10 cellular contexts compared by ENCODE assay signal in the genomic region with DNA sequence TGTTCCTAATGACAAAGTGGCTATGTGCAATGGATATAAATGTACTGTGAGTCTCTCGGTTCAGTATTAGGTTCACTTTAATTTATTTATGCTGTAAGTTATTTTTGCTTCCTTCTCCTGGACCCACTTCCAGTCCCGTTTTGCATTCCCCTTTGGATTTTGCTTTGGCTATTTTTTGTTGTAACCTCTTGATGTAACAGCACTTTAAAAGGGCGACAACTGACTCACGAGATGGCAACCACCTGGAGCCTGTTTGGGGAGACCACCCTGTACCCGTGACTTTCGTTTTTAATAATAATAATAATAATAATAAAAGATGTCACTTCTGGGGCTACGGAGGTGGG. TPM values are rescaled to one million over a fixed set of nuclear protein-coding genes. Genes with fewer than 3 reads are reported as not detected.
DNase-seq lines count a peak whose midpoint lies in the region; ATAC-seq lines count a peak whose summit lies in the region.
"Had no signal": no experiment of that assay in that cellular context is flagged by ENCODE, and none has a peak within 500 bp of the region (broad histone marks: within the 10 kb centered on the region; RNA-seq: fewer than 3 reads in every experiment).

No MANE protein-coding gene starts in this region.

- no peak overlapping the region for H2AFZ ChIP-seq in Karpas-422 (ENCODE audit: low read length)
- peak overlapping the region; percentile 92 for H2AFZ ChIP-seq in neuronal stem cell (ENCODE audit: low read length)

- no peak overlapping the region for H4K8ac ChIP-seq in neuronal stem cell (ENCODE audit: low read depth, low read length)

- peak overlapping the region; percentile 78 for H3K4me3 ChIP-seq in CD4-positive, CD25-positive, alpha-beta regulatory T cell (ENCODE audit: low read depth, low read length)
- H3K4me3 ChIP-seq in Karpas-422 (ENCODE audit: low read length) (peak overlapping the region; percentile 56), duodenal mucosa (ENCODE audit: low read depth in 1 of 2, low read length in 2 of 2) (peak overlapping the region; percentile 65 to 70), neuronal stem cell (ENCODE audit: low read length in 2 of 2) (peak overlapping the region in 1 of 2 donors; percentile 37), SJCRH30 (no peak overlapping the region)

- no peak overlapping the region for H3K4ac ChIP-seq in neuronal stem cell (ENCODE audit: low read length)

- no peaks in the 10 kb centered on the region for H3K36me3 ChIP-seq in CD4-positive, CD25-positive, alpha-beta regulatory T cell (ENCODE audit: control insufficient read depth, insufficient read depth, low read length)
- H3K36me3 ChIP-seq in Karpas-422 (ENCODE audit: insufficient read depth, low read length), result no peaks in the 10 kb centered on the region
- H3K36me3 ChIP-seq in duodenal mucosa (ENCODE audit: control insufficient read depth in 1 of 2, insufficient read depth in 2 of 2, low read length in 2 of 2), result no peaks in the 10 kb centered on the region
- no peaks in the 10 kb centered on the region for H3K36me3 ChIP-seq in neuronal stem cell (replicated peaks in 1 of 2; ENCODE audit: control insufficient read depth in 2 of 2, insufficient read depth in 2 of 2, low read length in 2 of 2)
- no peaks in the 10 kb centered on the region; the same call in 1 of the 2 replicates for H3K36me3 ChIP-seq in SJCRH30

- H2AK5ac ChIP-seq in neuronal stem cell (ENCODE audit: low read depth, low read length), result no peak overlapping the region

- H3K23ac ChIP-seq in neuronal stem cell (ENCODE audit: low read depth, low read length, poor library complexity), result no peak overlapping the region

- H3K18ac ChIP-seq in neuronal stem cell (ENCODE audit: low read length), result no peak overlapping the region

- no peaks in the 10 kb centered on the region for H3K36me3 Mint-ChIP-seq in CD4-positive, CD25-positive, alpha-beta regulatory T cell

- H3K4me3 Mint-ChIP-seq in CD4-positive, CD25-positive, alpha-beta regulatory T cell, result peak overlapping the region; percentile 78 to 98 (median 88)

- H2BK5ac ChIP-seq in neuronal stem cell (ENCODE audit: low read length), result no peak overlapping the region

- WGBS in neuronal stem cell (ENCODE audit: extremely low coverage in 2 of 2, insufficient read length in 2 of 2, insufficient replicate concordance in 1 of 2), 2 donors, result no CpG with 5 or more reads among the region's 7 CpGs

- peaks cover 0 to 4% (median 0%) of the 10 kb centered on the region in 7 donors for H3K9me3 Mint-ChIP-seq in CD4-positive, CD25-positive, alpha-beta regulatory T cell

- H2BK12ac ChIP-seq in neuronal stem cell (ENCODE audit: low read length), result no peak overlapping the region

- H3K4me1 Mint-ChIP-seq in CD4-positive, CD25-positive, alpha-beta regulatory T cell, result peaks cover 6 to 52% (median 20%) of the 10 kb centered on the region in 4 donors

- H2BK120ac ChIP-seq in neuronal stem cell (ENCODE audit: low read depth, low read length), result no peak overlapping the region

- DNase-seq in CD4-positive, CD25-positive, alpha-beta regulatory T cell, result peak in 1 of 3 donors; percentile 9
- DNase-seq in Karpas-422 (no peak), neuronal stem cell (ENCODE audit: low spot score) (no peak), 8988T (no peak), SJCRH30 (no peak), middle frontal gyrus (ENCODE audit: extremely low spot score, low spot score) (no peak)
- DNase-seq: activated effector memory CD4-positive, alpha-beta T cell treated with Interleukin-2 at 50 U/mL for 16 hours; NCI-H526 had no signal

- H3K4me1 ChIP-seq in CD4-positive, CD25-positive, alpha-beta regulatory T cell (ENCODE audit: control insufficient read depth, insufficient read depth, low read length, poor library complexity, severe bottlenecking), result peaks cover 58% of the 10 kb centered on the region
- H3K4me1 ChIP-seq in Karpas-422 (ENCODE audit: low read length) (peaks cover 50% of the 10 kb centered on the region), duodenal mucosa (ENCODE audit: control insufficient read depth in 1 of 2, insufficient read depth in 2 of 2, low read length in 2 of 2) (peaks cover 32 to 37% of the 10 kb centered on the region in 2 donors), neuronal stem cell (ENCODE audit: control insufficient read depth in 2 of 2, insufficient read depth in 1 of 2, low read depth in 1 of 2, low read length in 2 of 2) (peaks cover 9 to 22% of the 10 kb centered on the region in 2 donors), SJCRH30 (peaks cover 8% of the 10 kb centered on the region; the same call in 1 of the 2 replicates)

- no peak for ATAC-seq in CD4-positive, CD25-positive, alpha-beta regulatory T cell (ENCODE audit: low read depth in 2 of 2)
- no peak for ATAC-seq in GM18870 (IDR thresholded peaks at IDR 0.05; ENCODE audit: unreplicated experiment)

- no peak overlapping the region for H4K91ac ChIP-seq in neuronal stem cell (ENCODE audit: low read depth, low read length, poor library complexity)

- H3K27me3 ChIP-seq in CD4-positive, CD25-positive, alpha-beta regulatory T cell (ENCODE audit: control insufficient read depth, insufficient read depth, low read length), result peaks cover 33% of the 10 kb centered on the region
- H3K27me3 ChIP-seq in Karpas-422 (ENCODE audit: low read length), result no peaks in the 10 kb centered on the region
- peaks cover 54 to 72% of the 10 kb centered on the region in 2 donors for H3K27me3 ChIP-seq in duodenal mucosa (ENCODE audit: control insufficient read depth in 1 of 2, insufficient read depth in 2 of 2, low read length in 2 of 2)
- H3K27me3 ChIP-seq in neuronal stem cell (ENCODE audit: control insufficient read depth in 3 of 3, insufficient read depth in 3 of 3, low read depth in 1 of 3, low read length in 3 of 3), result peaks cover 44 to 92% (median 82%) of the 10 kb centered on the region in 3 experiments
- no peaks in the 10 kb centered on the region for H3K27me3 ChIP-seq in SJCRH30

- no peak overlapping the region for H3K14ac ChIP-seq in neuronal stem cell (ENCODE audit: low read length)

- H3K27ac Mint-ChIP-seq in CD4-positive, CD25-positive, alpha-beta regulatory T cell, result peak overlapping the region in 1 of 3 donors; percentile 3

- no peak overlapping the region for H3K27ac ChIP-seq in CD4-positive, CD25-positive, alpha-beta regulatory T cell (ENCODE audit: insufficient read depth, low read length, poor library complexity, severe bottlenecking)
- no peak overlapping the region for H3K27ac ChIP-seq in Karpas-422 (ENCODE audit: low read length)
- no peak overlapping the region for H3K27ac ChIP-seq in duodenal mucosa (ENCODE audit: low read depth, low read length)
- H3K27ac ChIP-seq in neuronal stem cell (replicated peaks; ENCODE audit: low read length), result no peak overlapping the region
- H3K27ac ChIP-seq in SJCRH30, result no peak overlapping the region

- H4K20me1 ChIP-seq in Karpas-422 (ENCODE audit: insufficient read depth, low read depth, low read length), result no peaks in the 10 kb centered on the region

- H2BK15ac ChIP-seq in neuronal stem cell (ENCODE audit: low read length), result no peak overlapping the region

- H3K9me2 ChIP-seq in Karpas-422 (replicated peaks; ENCODE audit: insufficient read depth, low read length), result no peaks in the 10 kb centered on the region

- H3K9me3 ChIP-seq in CD4-positive, CD25-positive, alpha-beta regulatory T cell (ENCODE audit: control insufficient read depth in 2 of 2, low read length in 2 of 2), result no peaks in the 10 kb centered on the region
- H3K9me3 ChIP-seq in Karpas-422 (ENCODE audit: low read length) (no peaks in the 10 kb centered on the region), duodenal mucosa (ENCODE audit: control insufficient read depth in 1 of 2, low read length in 2 of 2) (no peaks in the 10 kb centered on the region), neuronal stem cell (replicated peaks in 1 of 2; ENCODE audit: control insufficient read depth in 2 of 2, insufficient read depth in 1 of 2, low read depth in 1 of 2, low read length in 2 of 2) (peaks cover 8 to 10% of the 10 kb centered on the region in 2 donors), SJCRH30 (replicated peaks) (0 out of 2 replicates have a peak, but pooled peaks cover 6% of the 10 kb centered on the region)

- H3K27me3 Mint-ChIP-seq in CD4-positive, CD25-positive, alpha-beta regulatory T cell, result peaks cover 85% of the 10 kb centered on the region

- H3K79me1 ChIP-seq in neuronal stem cell (ENCODE audit: low read depth, low read length), result no peaks in the 10 kb centered on the region

- no peaks in the 10 kb centered on the region for H3K79me2 ChIP-seq in Karpas-422 (ENCODE audit: low read length)

- peak overlapping the region; percentile 23; the same call in 1 of the 2 replicates for H3K9ac ChIP-seq in Karpas-422 (ENCODE audit: low read length)
- H3K9ac ChIP-seq in duodenal mucosa (ENCODE audit: low read depth in 1 of 2, low read length in 2 of 2), result peak overlapping the region; percentile 6 to 26
- H3K9ac ChIP-seq in neuronal stem cell (ENCODE audit: low read depth, low read length, poor library complexity), result no peak overlapping the region

- H3K4me2 ChIP-seq in Karpas-422 (ENCODE audit: low read depth, low read length, poor library complexity, severe bottlenecking), result peak overlapping the region; percentile 72
- H3K4me2 ChIP-seq in neuronal stem cell (ENCODE audit: insufficient read depth, low read length, poor library complexity, severe bottlenecking), result peak overlapping the region; percentile 75

RNA-seq across cellular contexts. Expression of gene RNU6-1, which starts 5.6 kb away (rescaled TPM):
- total RNA-seq in CD4-positive, CD25-positive, alpha-beta regulatory T cell, result not detected
- not detected for polyA plus RNA-seq in CD4-positive, CD25-positive, alpha-beta regulatory T cell
- total RNA-seq in Karpas-422 (2014; rRNA removed; shearing (Covaris generic); ENCODE audit: low replicate concordance), result not detected in 2 replicates
- polyA plus RNA-seq in neuronal stem cell (2013, experiment 1 of 2), result not detected
- not detected for polyA plus RNA-seq in neuronal stem cell (2013, experiment 2 of 2)
- not detected in 2 replicates for total RNA-seq in SJCRH30 (2014; rRNA removed; shearing (Covaris generic))

RNA-seq across cellular contexts. Expression of gene SKOR1, which starts 8.9 kb away (rescaled TPM):
- total RNA-seq in CD4-positive, CD25-positive, alpha-beta regulatory T cell, result 2.5 TPM
- polyA plus RNA-seq in CD4-positive, CD25-positive, alpha-beta regulatory T cell, result not detected
- 0.43 and 0.45 TPM in 2 replicates for total RNA-seq in Karpas-422 (2014; rRNA removed; shearing (Covaris generic); ENCODE audit: low replicate concordance)
- 0.24 TPM for polyA plus RNA-seq in neuronal stem cell (2013, experiment 1 of 2)
- polyA plus RNA-seq in neuronal stem cell (2013, experiment 2 of 2), result 0.21 TPM
- 3.1 and 4.5 TPM in 2 replicates for total RNA-seq in SJCRH30 (2014; rRNA removed; shearing (Covaris generic))
